Comparison of ENCODE assay signal across 1 cellular context in the genomic region with DNA sequence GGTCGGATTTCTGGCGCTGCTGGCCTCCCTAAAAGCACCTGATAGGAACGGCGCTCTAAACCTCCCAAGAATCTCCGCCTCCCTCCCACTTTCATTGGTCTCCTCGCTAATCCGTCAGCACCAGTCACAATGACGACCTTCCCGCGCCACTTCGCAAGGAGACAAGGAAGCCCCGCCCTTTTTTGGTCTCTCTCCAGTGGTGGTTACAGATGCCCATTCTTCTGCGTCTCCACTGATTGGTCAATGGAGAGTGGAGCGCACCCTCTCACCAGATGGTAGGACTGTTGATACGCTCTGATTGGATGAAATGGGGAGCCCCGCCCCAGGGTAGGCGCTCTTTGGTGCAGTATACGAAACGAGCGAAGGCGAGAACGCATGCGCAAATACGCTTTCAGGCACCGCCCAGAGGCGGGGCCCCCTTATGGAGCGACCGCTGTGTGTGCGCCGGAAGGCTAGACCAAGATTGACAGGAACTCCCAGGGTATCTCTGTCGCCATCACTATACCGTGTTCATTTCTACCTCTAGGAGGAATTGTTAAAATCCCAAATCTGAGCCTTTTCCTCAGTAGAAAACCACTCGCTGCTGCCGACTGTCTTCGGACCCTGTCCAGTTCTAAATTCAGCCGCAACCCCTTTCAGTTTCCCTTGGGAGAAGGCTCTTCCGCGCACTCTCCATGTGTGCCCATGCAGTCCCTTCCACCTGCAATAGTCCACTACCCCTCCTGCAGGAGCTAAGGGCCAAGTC.
A peak's percentile ranks its signal among the peaks of the same experiment; 100 is the strongest.
TF ChIP-seq lines count a peak whose summit lies in the region.

No MANE protein-coding gene starts in this region.

TF ChIP-seq in K562, 482 proteins besides CTCF, POLR2A, EP300 and RAD21 (continued from another document and continues in another):
- TF ChIP-seq ZBTB5 (IDR thresholded peaks at IDR 0.05): no peak
- no peak for TF ChIP-seq TGIF2 (CRISPR knock-in tag; IDR thresholded peaks at IDR 0.05)
- TF ChIP-seq RHOXF2B (CRISPR knock-in tag; conservative IDR thresholded peaks at IDR 0.05): no peak
- TF ChIP-seq MTA1 (IDR thresholded peaks at IDR 0.05; ENCODE audit: borderline replicate concordance): peak; percentile 97
- TF ChIP-seq GABPA (tag; conservative IDR thresholded peaks at IDR 0.05; ENCODE audit: low read depth): peak; percentile 93
- no peak for TF ChIP-seq ZFX (CRISPR knock-in tag; IDR thresholded peaks at IDR 0.05)
- TF ChIP-seq ZNF699 (CRISPR knock-in tag; IDR thresholded peaks at IDR 0.05; ENCODE audit: insufficient replicate concordance): no peak
- TF ChIP-seq AFF4 (CRISPR knock-in tag; IDR thresholded peaks at IDR 0.05): no peak
- TF ChIP-seq NEUROD1 (IDR thresholded peaks at IDR 0.05; ENCODE audit: borderline replicate concordance, low read depth, low read length, partially characterized antibody): peak; percentile 87
- no peak for TF ChIP-seq PRPF4 (IDR thresholded peaks at IDR 0.05; ENCODE audit: insufficient read depth, low read depth, low read length, poor library complexity, severe bottlenecking)
- peak; percentile 47; the same call in 1 of the 2 replicates for TF ChIP-seq PHF21A (IDR thresholded peaks at IDR 0.05; ENCODE audit: borderline replicate concordance, low read depth)
- TF ChIP-seq BRF1 (IDR thresholded peaks at IDR 0.05; ENCODE audit: borderline replicate concordance, extremely low read depth, insufficient read length): no peak
- TF ChIP-seq RBM15 (IDR thresholded peaks at IDR 0.05; ENCODE audit: insufficient read depth, low read length): no peak
- no peak; the same call in 1 of the 2 replicates for TF ChIP-seq FOXM1 (IDR thresholded peaks at IDR 0.05; ENCODE audit: low read depth)
- TF ChIP-seq FOXM1 (CRISPR knock-in tag; IDR thresholded peaks at IDR 0.05; ENCODE audit: low read depth): no peak
- TF ChIP-seq, protein P1, sequence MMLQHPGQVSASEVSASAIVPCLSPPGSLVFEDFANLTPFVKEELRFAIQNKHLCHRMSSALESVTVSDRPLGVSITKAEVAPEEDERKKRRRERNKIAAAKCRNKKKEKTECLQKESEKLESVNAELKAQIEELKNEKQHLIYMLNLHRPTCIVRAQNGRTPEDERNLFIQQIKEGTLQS (IDR thresholded peaks at IDR 0.05): no peak
- TF ChIP-seq, protein P1 (CRISPR knock-in tag; conservative IDR thresholded peaks at IDR 0.05): 0 out of 2 replicates have a peak, but pooled peaks have one; percentile 11
- peak; percentile 82 for TF ChIP-seq GABPB1 (CRISPR knock-in tag; IDR thresholded peaks at IDR 0.05)
- peak; percentile 78 for TF ChIP-seq ATF1 (CRISPR knock-in tag; IDR thresholded peaks at IDR 0.05)
- peak; percentile 99 for TF ChIP-seq ATF1 (tag; IDR thresholded peaks at IDR 0.05)
- TF ChIP-seq, protein P2, sequence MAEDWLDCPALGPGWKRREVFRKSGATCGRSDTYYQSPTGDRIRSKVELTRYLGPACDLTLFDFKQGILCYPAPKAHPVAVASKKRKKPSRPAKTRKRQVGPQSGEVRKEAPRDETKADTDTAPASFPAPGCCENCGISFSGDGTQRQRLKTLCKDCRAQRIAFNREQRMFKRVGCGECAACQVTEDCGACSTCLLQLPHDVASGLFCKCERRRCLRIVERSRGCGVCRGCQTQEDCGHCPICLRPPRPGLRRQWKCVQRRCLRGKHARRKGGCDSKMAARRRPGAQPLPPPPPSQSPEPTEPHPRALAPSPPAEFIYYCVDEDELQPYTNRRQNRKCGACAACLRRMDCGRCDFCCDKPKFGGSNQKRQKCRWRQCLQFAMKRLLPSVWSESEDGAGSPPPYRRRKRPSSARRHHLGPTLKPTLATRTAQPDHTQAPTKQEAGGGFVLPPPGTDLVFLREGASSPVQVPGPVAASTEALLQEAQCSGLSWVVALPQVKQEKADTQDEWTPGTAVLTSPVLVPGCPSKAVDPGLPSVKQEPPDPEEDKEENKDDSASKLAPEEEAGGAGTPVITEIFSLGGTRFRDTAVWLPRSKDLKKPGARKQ (CRISPR knock-in tag; IDR thresholded peaks at IDR 0.05): no peak
- peak; percentile 13; the same call in 1 of the 2 replicates for TF ChIP-seq MTA3 (IDR thresholded peaks at IDR 0.05; ENCODE audit: borderline replicate concordance)
- TF ChIP-seq POU5F1 (IDR thresholded peaks at IDR 0.05; ENCODE audit: borderline replicate concordance, low read depth, low read length, partially characterized antibody): no peak
- no peak for TF ChIP-seq PTTG1 (tag; IDR thresholded peaks at IDR 0.05; ENCODE audit: low read depth)
- TF ChIP-seq KLF1 (tag; IDR thresholded peaks at IDR 0.05): 0 out of 2 replicates have a peak, but pooled peaks have one; percentile 60
- TF ChIP-seq PML (IDR thresholded peaks at IDR 0.05; ENCODE audit: low read length): peak; percentile 51; the same call in 1 of the 2 replicates
- no peak for TF ChIP-seq ZNF584 (CRISPR knock-in tag; IDR thresholded peaks at IDR 0.05; ENCODE audit: low read depth)
- no peak; the same call in 1 of the 2 replicates for TF ChIP-seq TEAD4 (IDR thresholded peaks at IDR 0.05; ENCODE audit: low read length)
- no peak for TF ChIP-seq TEAD4 (CRISPR knock-in tag; IDR thresholded peaks at IDR 0.05; ENCODE audit: borderline replicate concordance)
- no peak for TF ChIP-seq TARDBP (IDR thresholded peaks at IDR 0.05)
- TF ChIP-seq TEAD1 (CRISPR knock-in tag; IDR thresholded peaks at IDR 0.05): no peak
- TF ChIP-seq, protein P3, sequence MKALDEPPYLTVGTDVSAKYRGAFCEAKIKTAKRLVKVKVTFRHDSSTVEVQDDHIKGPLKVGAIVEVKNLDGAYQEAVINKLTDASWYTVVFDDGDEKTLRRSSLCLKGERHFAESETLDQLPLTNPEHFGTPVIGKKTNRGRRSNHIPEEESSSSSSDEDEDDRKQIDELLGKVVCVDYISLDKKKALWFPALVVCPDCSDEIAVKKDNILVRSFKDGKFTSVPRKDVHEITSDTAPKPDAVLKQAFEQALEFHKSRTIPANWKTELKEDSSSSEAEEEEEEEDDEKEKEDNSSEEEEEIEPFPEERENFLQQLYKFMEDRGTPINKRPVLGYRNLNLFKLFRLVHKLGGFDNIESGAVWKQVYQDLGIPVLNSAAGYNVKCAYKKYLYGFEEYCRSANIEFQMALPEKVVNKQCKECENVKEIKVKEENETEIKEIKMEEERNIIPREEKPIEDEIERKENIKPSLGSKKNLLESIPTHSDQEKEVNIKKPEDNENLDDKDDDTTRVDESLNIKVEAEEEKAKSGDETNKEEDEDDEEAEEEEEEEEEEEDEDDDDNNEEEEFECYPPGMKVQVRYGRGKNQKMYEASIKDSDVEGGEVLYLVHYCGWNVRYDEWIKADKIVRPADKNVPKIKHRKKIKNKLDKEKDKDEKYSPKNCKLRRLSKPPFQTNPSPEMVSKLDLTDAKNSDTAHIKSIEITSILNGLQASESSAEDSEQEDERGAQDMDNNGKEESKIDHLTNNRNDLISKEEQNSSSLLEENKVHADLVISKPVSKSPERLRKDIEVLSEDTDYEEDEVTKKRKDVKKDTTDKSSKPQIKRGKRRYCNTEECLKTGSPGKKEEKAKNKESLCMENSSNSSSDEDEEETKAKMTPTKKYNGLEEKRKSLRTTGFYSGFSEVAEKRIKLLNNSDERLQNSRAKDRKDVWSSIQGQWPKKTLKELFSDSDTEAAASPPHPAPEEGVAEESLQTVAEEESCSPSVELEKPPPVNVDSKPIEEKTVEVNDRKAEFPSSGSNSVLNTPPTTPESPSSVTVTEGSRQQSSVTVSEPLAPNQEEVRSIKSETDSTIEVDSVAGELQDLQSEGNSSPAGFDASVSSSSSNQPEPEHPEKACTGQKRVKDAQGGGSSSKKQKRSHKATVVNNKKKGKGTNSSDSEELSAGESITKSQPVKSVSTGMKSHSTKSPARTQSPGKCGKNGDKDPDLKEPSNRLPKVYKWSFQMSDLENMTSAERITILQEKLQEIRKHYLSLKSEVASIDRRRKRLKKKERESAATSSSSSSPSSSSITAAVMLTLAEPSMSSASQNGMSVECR (CRISPR knock-in tag; IDR thresholded peaks at IDR 0.05): no peak
- no peak for TF ChIP-seq STAT5B (CRISPR knock-in tag; IDR thresholded peaks at IDR 0.05)
- no peak for TF ChIP-seq CUX1 (CRISPR knock-in tag; IDR thresholded peaks at IDR 0.05)
- TF ChIP-seq ZBTB1 (CRISPR knock-in tag; IDR thresholded peaks at IDR 0.05; ENCODE audit: borderline replicate concordance, low read depth): no peak
- peak; percentile 82; the same call in 1 of the 2 replicates for TF ChIP-seq LCOR (CRISPR knock-in tag; IDR thresholded peaks at IDR 0.05)
- no peak for TF ChIP-seq U2AF2 (optimal IDR thresholded peaks at IDR 0.05; ENCODE audit: low read depth, low read length)
- peak; percentile 82 for TF ChIP-seq ATF7 (IDR thresholded peaks at IDR 0.05)
- no peak for TF ChIP-seq ESRRB (CRISPR knock-in tag; IDR thresholded peaks at IDR 0.05; ENCODE audit: borderline replicate concordance)
